1 cellular context compared by ENCODE assay signal in the genomic region with DNA sequence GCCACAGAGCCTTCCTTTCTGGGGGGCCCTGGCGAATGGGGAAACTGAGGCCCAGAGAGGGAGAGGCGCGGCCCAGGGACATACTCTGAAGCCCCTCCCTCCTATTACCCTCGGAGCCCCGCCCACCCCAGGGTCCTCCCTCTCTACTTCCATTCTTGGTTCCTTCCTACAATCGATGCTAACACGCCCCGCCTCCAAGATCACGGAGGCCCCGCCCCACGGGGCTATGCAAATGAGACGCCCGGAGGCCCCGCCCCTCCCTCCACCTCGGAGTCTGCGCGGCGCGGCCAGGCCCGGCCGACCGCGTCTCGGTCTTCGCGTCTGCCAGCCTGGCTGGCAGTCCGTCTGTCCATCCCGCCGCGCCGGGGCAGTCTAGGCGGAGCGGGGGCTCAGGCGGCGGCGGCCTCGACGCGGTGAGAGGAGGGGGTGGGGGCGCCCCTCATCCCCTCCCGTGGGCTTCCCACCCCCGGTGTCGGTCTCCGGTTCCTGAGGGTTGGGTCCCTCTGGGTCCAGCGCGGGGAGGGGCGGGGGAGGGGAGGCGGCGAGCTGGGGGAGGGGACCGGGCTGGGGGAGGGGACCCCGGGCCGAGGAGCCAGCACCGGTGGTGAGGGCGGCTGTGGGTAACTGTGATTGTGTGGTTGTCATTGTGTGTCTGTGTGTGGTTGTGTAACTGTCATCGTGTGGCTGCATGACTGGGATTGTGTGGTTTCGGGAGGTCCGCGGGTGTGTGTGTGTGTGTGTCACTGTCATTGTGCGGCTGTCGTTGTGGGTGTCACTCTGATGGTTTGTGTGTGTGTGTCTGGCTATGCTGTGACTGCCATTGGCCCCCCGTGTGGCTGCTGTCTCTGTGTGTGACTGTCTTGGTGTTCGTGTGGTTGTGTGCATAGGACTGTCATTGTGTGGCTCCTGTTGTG.
TF ChIP-seq lines count a peak whose summit lies in the region.

Gene PLPPR2 (plus strand): TSS at position 273 of the 914 bp plus-strand sequence. CDS start 2,242 bp downstream, outside the sequence.

TF ChIP-seq in HEK293, 187 proteins besides CTCF, POLR2A, EP300 and RAD21 (continued from another document and continues in another):
- TF ChIP-seq ZBTB26 (tag by site-specific recombination; optimal IDR thresholded peaks at IDR 0.05) (peak; percentile 26), SP2 (tag by site-specific recombination; IDR thresholded peaks at IDR 0.05) (peak; percentile 76), ZNF791 (tag by site-specific recombination; IDR thresholded peaks at IDR 0.05) (no peak), GLI2 (tag by site-specific recombination; IDR thresholded peaks at IDR 0.05; ENCODE audit: borderline replicate concordance, low read depth) (no peak), ZNF830 (tag by site-specific recombination; IDR thresholded peaks at IDR 0.05; ENCODE audit: low read depth) (no peak), ZIC2 (tag by site-specific recombination; IDR thresholded peaks at IDR 0.05) (no peak; the same call in 1 of the 2 replicates), ZBTB48 (tag by site-specific recombination; IDR thresholded peaks at IDR 0.05) (peak; percentile 48; the same call in 1 of the 2 replicates), EGR2 (tag by site-specific recombination; IDR thresholded peaks at IDR 0.05; ENCODE audit: low read depth) (peak; percentile 56), PATZ1 (tag by site-specific recombination; IDR thresholded peaks at IDR 0.05) (no peak), ZNF701 (tag by site-specific recombination; IDR thresholded peaks at IDR 0.05) (no peak), SALL2 (tag by site-specific recombination; IDR thresholded peaks at IDR 0.05; ENCODE audit: borderline replicate concordance) (no peak), KLF7 (tag by site-specific recombination; IDR thresholded peaks at IDR 0.05; ENCODE audit: borderline replicate concordance) (no peak), ZNF776 (tag by site-specific recombination; IDR thresholded peaks at IDR 0.05; ENCODE audit: borderline replicate concordance) (no peak), KLF9 (tag by site-specific recombination; IDR thresholded peaks at IDR 0.05; ENCODE audit: low read depth) (peak; percentile 50; the same call in 1 of the 2 replicates), SP7 (tag by site-specific recombination; IDR thresholded peaks at IDR 0.05) (peak; percentile 63; the same call in 1 of the 2 replicates), KLF8 (tag by site-specific recombination; IDR thresholded peaks at IDR 0.05) (no peak; the same call in 1 of the 2 replicates), HOXA7 (CRISPR knock-in tag; IDR thresholded peaks at IDR 0.05; ENCODE audit: borderline replicate concordance) (no peak), YY1 (tag by site-specific recombination; IDR thresholded peaks at IDR 0.05) (peak; percentile 11; the same call in 1 of the 2 replicates), ZNF530 (tag by site-specific recombination; IDR thresholded peaks at IDR 0.05; ENCODE audit: low read depth) (no peak), ZNF239 (tag by site-specific recombination; IDR thresholded peaks at IDR 0.05) (peak; percentile 56; the same call in 1 of the 2 replicates), ZNF626 (tag by site-specific recombination; IDR thresholded peaks at IDR 0.05) (no peak), PRDM1 (tag by site-specific recombination; IDR thresholded peaks at IDR 0.05) (no peak), ZNF280D (tag by site-specific recombination; IDR thresholded peaks at IDR 0.05) (no peak), INSM2 (tag by site-specific recombination; IDR thresholded peaks at IDR 0.05) (peak; percentile 39; the same call in 1 of the 2 replicates), ZNF600 (tag by site-specific recombination; IDR thresholded peaks at IDR 0.05) (peak; percentile 63; the same call in 1 of the 2 replicates), ZNF112 (tag by site-specific recombination; IDR thresholded peaks at IDR 0.05) (no peak), ZNF398 (tag by site-specific recombination; IDR thresholded peaks at IDR 0.05) (peak; percentile 49), ZNF785 (tag by site-specific recombination; IDR thresholded peaks at IDR 0.05) (no peak; the same call in 1 of the 2 replicates), ZNF623 (tag by site-specific recombination; IDR thresholded peaks at IDR 0.05) (peak; percentile 40; the same call in 1 of the 2 replicates), ZNF24 (tag by site-specific recombination; IDR thresholded peaks at IDR 0.05) (no peak)
- TF ChIP-seq, protein P1, sequence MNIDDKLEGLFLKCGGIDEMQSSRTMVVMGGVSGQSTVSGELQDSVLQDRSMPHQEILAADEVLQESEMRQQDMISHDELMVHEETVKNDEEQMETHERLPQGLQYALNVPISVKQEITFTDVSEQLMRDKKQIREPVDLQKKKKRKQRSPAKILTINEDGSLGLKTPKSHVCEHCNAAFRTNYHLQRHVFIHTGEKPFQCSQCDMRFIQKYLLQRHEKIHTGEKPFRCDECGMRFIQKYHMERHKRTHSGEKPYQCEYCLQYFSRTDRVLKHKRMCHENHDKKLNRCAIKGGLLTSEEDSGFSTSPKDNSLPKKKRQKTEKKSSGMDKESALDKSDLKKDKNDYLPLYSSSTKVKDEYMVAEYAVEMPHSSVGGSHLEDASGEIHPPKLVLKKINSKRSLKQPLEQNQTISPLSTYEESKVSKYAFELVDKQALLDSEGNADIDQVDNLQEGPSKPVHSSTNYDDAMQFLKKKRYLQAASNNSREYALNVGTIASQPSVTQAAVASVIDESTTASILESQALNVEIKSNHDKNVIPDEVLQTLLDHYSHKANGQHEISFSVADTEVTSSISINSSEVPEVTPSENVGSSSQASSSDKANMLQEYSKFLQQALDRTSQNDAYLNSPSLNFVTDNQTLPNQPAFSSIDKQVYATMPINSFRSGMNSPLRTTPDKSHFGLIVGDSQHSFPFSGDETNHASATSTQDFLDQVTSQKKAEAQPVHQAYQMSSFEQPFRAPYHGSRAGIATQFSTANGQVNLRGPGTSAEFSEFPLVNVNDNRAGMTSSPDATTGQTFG (tag by site-specific recombination; IDR thresholded peaks at IDR 0.05; ENCODE audit: borderline replicate concordance), result no peak
- TF ChIP-seq, protein P2, sequence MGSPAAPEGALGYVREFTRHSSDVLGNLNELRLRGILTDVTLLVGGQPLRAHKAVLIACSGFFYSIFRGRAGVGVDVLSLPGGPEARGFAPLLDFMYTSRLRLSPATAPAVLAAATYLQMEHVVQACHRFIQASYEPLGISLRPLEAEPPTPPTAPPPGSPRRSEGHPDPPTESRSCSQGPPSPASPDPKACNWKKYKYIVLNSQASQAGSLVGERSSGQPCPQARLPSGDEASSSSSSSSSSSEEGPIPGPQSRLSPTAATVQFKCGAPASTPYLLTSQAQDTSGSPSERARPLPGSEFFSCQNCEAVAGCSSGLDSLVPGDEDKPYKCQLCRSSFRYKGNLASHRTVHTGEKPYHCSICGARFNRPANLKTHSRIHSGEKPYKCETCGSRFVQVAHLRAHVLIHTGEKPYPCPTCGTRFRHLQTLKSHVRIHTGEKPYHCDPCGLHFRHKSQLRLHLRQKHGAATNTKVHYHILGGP (tag by site-specific recombination; IDR thresholded peaks at IDR 0.05), result no peak
- TF ChIP-seq, protein P3, sequence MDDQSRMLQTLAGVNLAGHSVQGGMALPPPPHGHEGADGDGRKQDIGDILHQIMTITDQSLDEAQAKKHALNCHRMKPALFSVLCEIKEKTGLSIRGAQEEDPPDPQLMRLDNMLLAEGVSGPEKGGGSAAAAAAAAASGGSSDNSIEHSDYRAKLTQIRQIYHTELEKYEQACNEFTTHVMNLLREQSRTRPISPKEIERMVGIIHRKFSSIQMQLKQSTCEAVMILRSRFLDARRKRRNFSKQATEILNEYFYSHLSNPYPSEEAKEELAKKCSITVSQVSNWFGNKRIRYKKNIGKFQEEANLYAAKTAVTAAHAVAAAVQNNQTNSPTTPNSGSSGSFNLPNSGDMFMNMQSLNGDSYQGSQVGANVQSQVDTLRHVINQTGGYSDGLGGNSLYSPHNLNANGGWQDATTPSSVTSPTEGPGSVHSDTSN (CRISPR knock-in tag; IDR thresholded peaks at IDR 0.05), result no peak
- TF ChIP-seq, protein P4, sequence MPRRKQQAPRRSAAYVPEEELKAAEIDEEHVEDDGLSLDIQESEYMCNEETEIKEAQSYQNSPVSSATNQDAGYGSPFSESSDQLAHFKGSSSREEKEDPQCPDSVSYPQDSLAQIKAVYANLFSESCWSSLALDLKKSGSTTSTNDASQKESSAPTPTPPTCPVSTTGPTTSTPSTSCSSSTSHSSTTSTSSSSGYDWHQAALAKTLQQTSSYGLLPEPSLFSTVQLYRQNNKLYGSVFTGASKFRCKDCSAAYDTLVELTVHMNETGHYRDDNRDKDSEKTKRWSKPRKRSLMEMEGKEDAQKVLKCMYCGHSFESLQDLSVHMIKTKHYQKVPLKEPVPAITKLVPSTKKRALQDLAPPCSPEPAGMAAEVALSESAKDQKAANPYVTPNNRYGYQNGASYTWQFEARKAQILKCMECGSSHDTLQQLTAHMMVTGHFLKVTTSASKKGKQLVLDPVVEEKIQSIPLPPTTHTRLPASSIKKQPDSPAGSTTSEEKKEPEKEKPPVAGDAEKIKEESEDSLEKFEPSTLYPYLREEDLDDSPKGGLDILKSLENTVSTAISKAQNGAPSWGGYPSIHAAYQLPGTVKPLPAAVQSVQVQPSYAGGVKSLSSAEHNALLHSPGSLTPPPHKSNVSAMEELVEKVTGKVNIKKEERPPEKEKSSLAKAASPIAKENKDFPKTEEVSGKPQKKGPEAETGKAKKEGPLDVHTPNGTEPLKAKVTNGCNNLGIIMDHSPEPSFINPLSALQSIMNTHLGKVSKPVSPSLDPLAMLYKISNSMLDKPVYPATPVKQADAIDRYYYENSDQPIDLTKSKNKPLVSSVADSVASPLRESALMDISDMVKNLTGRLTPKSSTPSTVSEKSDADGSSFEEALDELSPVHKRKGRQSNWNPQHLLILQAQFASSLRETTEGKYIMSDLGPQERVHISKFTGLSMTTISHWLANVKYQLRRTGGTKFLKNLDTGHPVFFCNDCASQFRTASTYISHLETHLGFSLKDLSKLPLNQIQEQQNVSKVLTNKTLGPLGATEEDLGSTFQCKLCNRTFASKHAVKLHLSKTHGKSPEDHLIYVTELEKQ (tag by site-specific recombination; IDR thresholded peaks at IDR 0.05; ENCODE audit: borderline replicate concordance), result peak; percentile 38; the same call in 1 of the 2 replicates
